19 cellular contexts compared by ENCODE assay signal in the genomic region with DNA sequence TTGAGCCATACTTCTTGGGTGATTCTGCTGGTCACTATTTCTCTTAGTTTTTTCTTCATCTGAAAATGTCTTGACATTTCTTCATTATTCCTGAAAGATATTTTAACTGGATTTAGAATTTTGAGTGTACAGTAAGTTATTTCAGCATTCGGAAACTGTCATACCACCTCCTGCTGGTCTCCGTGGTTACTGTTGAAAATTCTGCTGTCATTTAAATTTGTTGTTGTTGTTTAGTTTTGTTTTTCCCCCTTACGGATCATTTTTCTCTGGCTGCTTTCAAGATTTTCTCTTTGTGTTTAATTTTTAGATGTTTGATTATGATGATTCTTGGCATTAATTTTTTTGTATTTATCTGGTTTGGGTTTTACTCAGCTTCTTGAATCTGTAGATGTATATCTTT.
DNase-seq lines count a peak whose midpoint lies in the region; ATAC-seq, FAIRE-seq and TF ChIP-seq lines count a peak whose summit lies in the region.
"Had no signal": no experiment of that assay in that cellular context is flagged by ENCODE, and none has a peak within 500 bp of the region (broad histone marks: within the 10 kb centered on the region; RNA-seq: fewer than 3 reads in every experiment).

No MANE protein-coding gene starts in this region.

- peaks cover 8% of the 10 kb centered on the region; the same call in 1 of the 2 replicates for H3K4me1 ChIP-seq in HepG2 (ENCODE audit: insufficient read depth, low read length)
- no peaks in the 10 kb centered on the region for H3K4me1 ChIP-seq in right lobe of liver
- peaks cover 19% of the 10 kb centered on the region for H3K4me1 ChIP-seq in OCI-LY3 (ENCODE audit: low read length)
- H3K4me1 ChIP-seq: Peyer's patch had no signal

- intact Hi-C loops in HepG2 (cut with micrococcal nuclease; ENCODE audit: unreplicated experiment), result no loop called here
- intact Hi-C loops in right lobe of liver (cut with DNase I), result no loop called here
- intact Hi-C loops in left colon (cut with DNase I, micrococcal nuclease), result no loop called here

- no peaks in the 10 kb centered on the region for H3K27me3 ChIP-seq in HepG2 (ENCODE audit: control insufficient read depth in 1 of 2, insufficient read depth in 2 of 2, low read length in 2 of 2)
- H3K27me3 ChIP-seq in right lobe of liver, result no peaks in the 10 kb centered on the region
- H3K27me3 ChIP-seq in OCI-LY3 (ENCODE audit: low read depth, low read length), result no peaks in the 10 kb centered on the region
- H3K27me3 ChIP-seq: Peyer's patch had no signal

- H4K20me1 ChIP-seq in HepG2 (ENCODE audit: insufficient read depth, low read length) (no peaks in the 10 kb centered on the region), OCI-LY3 (ENCODE audit: insufficient read depth, low read length) (no peaks in the 10 kb centered on the region)

- WGBS in HepG2 (ENCODE audit: low lambda C conversion rate), result 66% methylated on average over 3 of the region's 3 CpGs
- WGBS in right lobe of liver (ENCODE audit: insufficient coverage, low coverage, low lambda C conversion rate, missing lambda C conversion rate), result 57% methylated on average over 3 of the region's 3 CpGs

- H3K27ac Mint-ChIP-seq in chondrocyte (ENCODE audit: unreplicated experiment) (no peak overlapping the region), type B pancreatic cell (no peak overlapping the region)
- H3K27ac Mint-ChIP-seq: CD8-positive, alpha-beta memory T cell had no signal

- no peak for TF ChIP-seq POLR2A in HepG2 (IDR thresholded peaks at IDR 0.05; ENCODE audit: insufficient read depth in 1 of 2, low read depth in 2 of 2, low read length in 2 of 2)
- TF ChIP-seq POLR2A in right lobe of liver (IDR thresholded peaks at IDR 0.05), result no peak

- TF ChIP-seq RAD21 in HepG2 (CRISPR knock-in tag; IDR thresholded peaks at IDR 0.05), result no peak

- H3K9me3 ChIP-seq in HepG2 (ENCODE audit: low read length) (no peaks in the 10 kb centered on the region), right lobe of liver (no peaks in the 10 kb centered on the region), OCI-LY3 (ENCODE audit: insufficient read depth, low read length) (no peaks in the 10 kb centered on the region)
- H3K9me3 ChIP-seq: Peyer's patch, SK-N-SH had no signal

- H2AFZ ChIP-seq in HepG2 (ENCODE audit: low read length) (no peak overlapping the region), OCI-LY3 (ENCODE audit: low read depth, low read length) (no peak overlapping the region)

- in situ Hi-C loops in HepG2 (cut with HindIII; ENCODE audit: extremely low pct_ligation_motif_present, low pct_unique_long_range_greater_than_20kb), result no loop called here

- no peak overlapping the region for H3K4me3 ChIP-seq in HepG2 (replicated peaks in 1 of 3; ENCODE audit: insufficient read depth in 1 of 3, low read depth in 2 of 3, low read length in 3 of 3)
- H3K4me3 ChIP-seq in right lobe of liver, result no peak overlapping the region
- H3K4me3 ChIP-seq in OCI-LY3 (ENCODE audit: low read length), result no peak overlapping the region
- H3K4me3 ChIP-seq in foreskin fibroblast (ENCODE audit: low read depth in 1 of 2, low read length in 2 of 2), result no peak overlapping the region
- H3K4me3 ChIP-seq: Peyer's patch had no signal

- no peaks in the 10 kb centered on the region for H3K36me3 Mint-ChIP-seq in chondrocyte (ENCODE audit: low read depth)
- H3K36me3 Mint-ChIP-seq in type B pancreatic cell, result no peaks in the 10 kb centered on the region
- H3K36me3 Mint-ChIP-seq: CD8-positive, alpha-beta memory T cell had no signal

- no TSS peak for BruUV-seq in HepG2 (replicated peaks; lab: Mats Ljungman, UMichigan)

- no peaks in the 10 kb centered on the region for H3K4me1 Mint-ChIP-seq in chondrocyte (ENCODE audit: low read depth)
- H3K4me1 Mint-ChIP-seq in type B pancreatic cell (ENCODE audit: unreplicated experiment), result peaks cover 22% of the 10 kb centered on the region
- H3K4me1 Mint-ChIP-seq: CD8-positive, alpha-beta memory T cell had no signal

- no peaks in the 10 kb centered on the region for H3K9me3 Mint-ChIP-seq in chondrocyte (ENCODE audit: low read depth)
- peaks cover 9% of the 10 kb centered on the region for H3K9me3 Mint-ChIP-seq in type B pancreatic cell

- POLR2A ChIA-PET in HepG2 (lab: Yijun Ruan, JAX), result no interaction called here

- no peak overlapping the region for H3K27ac ChIP-seq in HepG2 (ENCODE audit: extremely low read length, insufficient read depth, low read length)
- no peak overlapping the region for H3K27ac ChIP-seq in right lobe of liver
- H3K27ac ChIP-seq in OCI-LY3 (ENCODE audit: low read length), result no peak overlapping the region
- H3K27ac ChIP-seq: Peyer's patch had no signal

- peaks cover 6% of the 10 kb centered on the region for H3K27me3 Mint-ChIP-seq in chondrocyte (ENCODE audit: low read depth)
- peaks cover 7% of the 10 kb centered on the region for H3K27me3 Mint-ChIP-seq in type B pancreatic cell

- TF ChIP-seq CTCF in HepG2 (CRISPR knock-in tag; IDR thresholded peaks at IDR 0.05), result no peak
- no peak for TF ChIP-seq CTCF in right lobe of liver (IDR thresholded peaks at IDR 0.05)
- TF ChIP-seq CTCF in OCI-LY3 (IDR thresholded peaks at IDR 0.05; ENCODE audit: low read depth, low read length), result 0 out of 2 replicates have a peak, but pooled peaks have one; percentile 12
- TF ChIP-seq CTCF in chondrocyte (IDR thresholded peaks at IDR 0.05), result peak; percentile 23
- peak; percentile 31 for TF ChIP-seq CTCF in type B pancreatic cell (conservative IDR thresholded peaks at IDR 0.05)
- TF ChIP-seq CTCF in foreskin fibroblast (IDR thresholded peaks at IDR 0.05; ENCODE audit: low read depth, low read length), result no peak

- H3K4me2 ChIP-seq in HepG2 (ENCODE audit: low read depth, low read length) (no peak overlapping the region), OCI-LY3 (ENCODE audit: low read length) (no peak overlapping the region)
- H3K4me2 ChIP-seq: SK-N-SH had no signal

- H3K79me2 ChIP-seq in HepG2 (ENCODE audit: insufficient read depth, low read length) (no peaks in the 10 kb centered on the region), OCI-LY3 (ENCODE audit: low read length) (no peaks in the 10 kb centered on the region)

- no peak overlapping the region for H3K9ac ChIP-seq in HepG2 (ENCODE audit: insufficient read depth, low read depth, low read length)
- no peak overlapping the region for H3K9ac ChIP-seq in OCI-LY3 (ENCODE audit: low read length)
- H3K9ac ChIP-seq: SK-N-SH had no signal

- DNase-seq in HepG2 (ENCODE audit: low spot score) (no peak), right lobe of liver (no peak), chondrocyte (ENCODE audit: low spot score) (no peak), type B pancreatic cell (ENCODE audit: extremely low spot score, unreplicated experiment) (no peak), foreskin fibroblast (no peak), left colon (no peak), globus pallidus (ENCODE audit: low spot score) (no peak)
- DNase-seq: 8988T; CD8-positive, alpha-beta memory T cell; HCEC 1CT; NCI-H1105 treated with DMSO at 0.1 percent for 48 hours; NCI-H1694; NCI-H2081 treated with DMSO at 0.1 percent for 48 hours; NCI-H510A treated with DMSO at 0.1 percent for 48 hours; NCI-H82; Peyer's patch; SK-N-SH had no signal

- CTCF ChIA-PET in HepG2 (lab: Yijun Ruan, JAX; ENCODE audit: low intra/inter-chr PET ratio, low total read pairs), result no interaction called here

- TF ChIP-seq EP300 in HepG2 (IDR thresholded peaks at IDR 0.05; ENCODE audit: low read depth in 2 of 2, low read length in 2 of 2), result no peak
- TF ChIP-seq EP300 in HepG2 (CRISPR knock-in tag; IDR thresholded peaks at IDR 0.05; ENCODE audit: borderline replicate concordance), result no peak

- H3K36me3 ChIP-seq in HepG2 (replicated peaks in 1 of 2; ENCODE audit: control insufficient read depth in 1 of 2, insufficient read depth in 2 of 2, low read length in 2 of 2) (no peaks in the 10 kb centered on the region), right lobe of liver (no peaks in the 10 kb centered on the region), OCI-LY3 (replicated peaks; ENCODE audit: low read depth, low read length) (no peaks in the 10 kb centered on the region)
- H3K36me3 ChIP-seq: Peyer's patch had no signal

- FAIRE-seq in HepG2 (lab: Jason Lieb, UNC), result peak; percentile 4

- ATAC-seq in HepG2 (no peak), right lobe of liver (no peak), left colon (no peak)
- ATAC-seq: Right ventricle myocardium inferior had no signal

- H3K4me3 Mint-ChIP-seq in chondrocyte (ENCODE audit: unreplicated experiment) (no peak overlapping the region), type B pancreatic cell (no peak overlapping the region)
- H3K4me3 Mint-ChIP-seq: CD8-positive, alpha-beta memory T cell had no signal

TF ChIP-seq in HepG2, 621 proteins besides CTCF, POLR2A, EP300 and RAD21 (continues in another document):
- TF ChIP-seq ZNF652 (CRISPR knock-in tag; IDR thresholded peaks at IDR 0.05; ENCODE audit: borderline replicate concordance, low read depth) (no peak), ZNF225 (CRISPR knock-in tag; IDR thresholded peaks at IDR 0.05) (no peak), ZNF839 (CRISPR knock-in tag; IDR thresholded peaks at IDR 0.05; ENCODE audit: borderline replicate concordance) (no peak)

Comparison
In these comparisons a context has a peak if more than half of its experiments do, and no peak if none do; other contexts are left out.
1. CTCF ChIP-seq: peak in OCI-LY3 (single experiment), chondrocyte (single experiment) and type B pancreatic cell (single experiment); none in HepG2 (single experiment), right lobe of liver (0 of 4) and foreskin fibroblast (single experiment).